In genomic region chr10:75773139-75773801, GRCh38 we compare ENCODE assay signal across 9 cellular contexts.
DNase-seq lines count a peak whose midpoint lies in the region; ATAC-seq and TF ChIP-seq lines count a peak whose summit lies in the region.
"Had no signal": no experiment of that assay in that cellular context is flagged by ENCODE, and none has a peak within 500 bp of the region (broad histone marks: within the 10 kb centered on the region; RNA-seq: fewer than 3 reads in every experiment).

No MANE protein-coding gene starts in this region.

- WGBS in heart left ventricle, 4 donors: 79 to 91% (median 84%) methylated on average over 5 of the region's 5 CpGs
- WGBS in adrenal gland, 4 donors: 40 to 68% (median 55%) methylated on average over 5 of the region's 5 CpGs

- H3K9me3 ChIP-seq in heart left ventricle (no peaks in the 10 kb centered on the region), adrenal gland (replicated peaks in 1 of 3) (no peaks in the 10 kb centered on the region), upper lobe of right lung (no peaks in the 10 kb centered on the region)

- H3K27ac ChIP-seq in heart left ventricle (peak overlapping the region in 10 of 12 donors; percentile 2 to 80 (median 40)), adrenal gland (peak overlapping the region in 1 of 5 donors; percentile 63), upper lobe of right lung (peak overlapping the region; percentile 20)

- TF ChIP-seq CTCF in heart left ventricle (IDR thresholded peaks at IDR 0.05) (no peak), adrenal gland (IDR thresholded peaks at IDR 0.05) (no peak), kidney epithelial cell (IDR thresholded peaks at IDR 0.05; ENCODE audit: insufficient read depth, low read length, poor library complexity, severe bottlenecking) (no peak), upper lobe of right lung (IDR thresholded peaks at IDR 0.05) (no peak)

- H3K4me1 ChIP-seq in heart left ventricle (peaks cover 0 to 50% (median 18%) of the 10 kb centered on the region in 12 donors), adrenal gland (replicated peaks in 1 of 2) (peaks cover 7 to 8% of the 10 kb centered on the region in 2 donors), upper lobe of right lung (peaks cover 29% of the 10 kb centered on the region)

- no peaks in the 10 kb centered on the region for H3K36me3 ChIP-seq in heart left ventricle
- H3K36me3 ChIP-seq in adrenal gland (replicated peaks in 1 of 2): no peaks in the 10 kb centered on the region
- H3K36me3 ChIP-seq in kidney epithelial cell (ENCODE audit: control insufficient read depth, insufficient read depth, low read length): no peaks in the 10 kb centered on the region
- no peaks in the 10 kb centered on the region for H3K36me3 ChIP-seq in upper lobe of right lung

- no peak overlapping the region for H3K4me3 ChIP-seq in heart left ventricle
- no peak overlapping the region for H3K4me3 ChIP-seq in adrenal gland
- H3K4me3 ChIP-seq in kidney epithelial cell (ENCODE audit: low read depth, low read length): no peak overlapping the region
- no peak overlapping the region for H3K4me3 ChIP-seq in upper lobe of right lung

- intact Hi-C loops in heart left ventricle (cut with DNase I): loop anchor here in 8 of 10 donors (5.0 to 10.0 kb wide), 4 partner anchors 118 to 376 kb away; partner anchors contain the start of gene ZNF503 (in 6 of the 8)
- intact Hi-C loops in Right ventricle myocardium inferior (cut with DNase I): loop anchor here (10.0 kb wide), 1 partner anchor 118 kb away; no protein-coding TSS in a partner anchor
- intact Hi-C loops in adrenal gland (cut with DNase I): no loop called here
- intact Hi-C loops in upper lobe of right lung (cut with DNase I): no loop called here

- TF ChIP-seq POLR2A in heart left ventricle (IDR thresholded peaks at IDR 0.05): no peak
- no peak for TF ChIP-seq POLR2A in adrenal gland (IDR thresholded peaks at IDR 0.05)

- ATAC-seq in heart left ventricle (peak in 3 of 4 donors; percentile 31 to 79 (median 63)), Right ventricle myocardium inferior (no peak), upper lobe of right lung (peak; percentile 44), HG02981 (IDR thresholded peaks at IDR 0.05; ENCODE audit: unreplicated experiment) (no peak), HG03571 (IDR thresholded peaks at IDR 0.05; ENCODE audit: unreplicated experiment) (no peak)

- DNase-seq in heart left ventricle (peak in 1 of 5 donors; percentile 44), Right ventricle myocardium inferior (ENCODE audit: missing footprints) (no peak), adrenal gland (peak in 6 of 7 donors; percentile 35 to 61 (median 54)), kidney epithelial cell (ENCODE audit: low read depth) (peak; percentile 71), upper lobe of right lung (no peak), NOMO-1 treated with DMSO at 0.1 percent for 48 hours (lab: John Stamatoyannopoulos, UW; ENCODE audit: unreplicated experiment) (no peak)
- DNase-seq: activated B cell treated with CpG ODN at 0.5 μM for 24 hours had no signal

- no peaks in the 10 kb centered on the region for H3K27me3 ChIP-seq in heart left ventricle
- H3K27me3 ChIP-seq in adrenal gland: no peaks in the 10 kb centered on the region
- H3K27me3 ChIP-seq in kidney epithelial cell (ENCODE audit: control insufficient read depth, insufficient read depth, low read length): no peaks in the 10 kb centered on the region
- H3K27me3 ChIP-seq in upper lobe of right lung: no peaks in the 10 kb centered on the region

Comparison
In these comparisons a context has a peak if more than half of its experiments do, and no peak if none do; other contexts are left out.
1. ATAC-seq: peak in heart left ventricle (3 of 4) and upper lobe of right lung (single experiment); none in Right ventricle myocardium inferior (single experiment), HG02981 (single experiment) and HG03571 (single experiment).
2. DNase-seq: peak in adrenal gland (6 of 7) and kidney epithelial cell (single experiment); none in Right ventricle myocardium inferior (single experiment), upper lobe of right lung (single experiment) and NOMO-1 treated with DMSO at 0.1 percent for 48 hours (single experiment).
3. intact Hi-C loops: an anchor here in heart left ventricle (5.0 to 10.0 kb wide) and Right ventricle myocardium inferior (10.0 kb wide); none called in adrenal gland and upper lobe of right lung.